10 cellular contexts compared by ENCODE assay signal in the genomic region with DNA sequence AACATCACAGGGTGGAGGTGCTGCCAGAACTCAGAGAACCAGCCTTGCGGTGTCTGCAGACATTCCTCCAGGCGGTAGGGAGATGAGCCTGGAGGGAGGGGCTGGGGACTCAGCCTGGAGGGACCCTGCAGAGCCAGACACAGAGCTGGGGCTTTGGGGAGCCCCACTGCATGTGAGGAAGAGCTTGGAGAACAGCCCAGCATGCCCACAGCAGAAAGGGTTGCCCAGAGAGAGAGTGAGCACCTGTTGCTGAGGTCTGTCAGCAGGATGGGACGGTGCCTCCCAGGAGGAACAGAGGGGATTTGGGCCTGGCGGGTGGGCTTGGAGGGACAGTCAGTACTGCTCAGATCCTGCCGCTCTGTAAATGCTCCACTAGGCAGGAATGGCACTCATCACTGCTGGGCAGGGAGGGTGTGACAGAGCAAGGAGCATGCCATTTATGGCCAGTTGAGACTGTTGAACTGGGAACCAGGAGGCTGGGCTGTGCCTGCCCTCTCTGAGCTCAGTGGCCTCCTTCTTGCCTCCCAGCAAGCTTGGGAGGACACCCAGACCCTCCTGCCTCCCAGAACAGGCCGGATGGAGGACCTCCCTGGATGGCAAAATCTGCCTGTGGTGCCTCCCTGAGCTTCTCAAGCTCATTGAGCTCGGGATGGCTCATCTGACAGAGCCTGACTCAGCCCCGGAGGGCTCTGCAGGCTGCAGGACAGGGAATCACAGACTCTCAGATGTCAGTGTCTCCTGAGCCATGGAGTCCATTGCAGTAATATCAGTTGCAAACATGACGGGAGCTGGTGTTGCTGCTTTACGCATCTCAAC. TPM values are rescaled to one million over a fixed set of nuclear protein-coding genes. Genes with fewer than 3 reads are reported as not detected.
DNase-seq lines count a peak whose midpoint lies in the region; ATAC-seq and TF ChIP-seq lines count a peak whose summit lies in the region.
"Had no signal": no experiment of that assay in that cellular context is flagged by ENCODE, and none has a peak within 500 bp of the region (broad histone marks: within the 10 kb centered on the region; RNA-seq: fewer than 3 reads in every experiment).

No MANE protein-coding gene starts in this region.

- no peaks in the 10 kb centered on the region for H3K36me3 ChIP-seq in spleen

- TF ChIP-seq CTCF in spleen (IDR thresholded peaks at IDR 0.05 in 8 of 11, conservative IDR thresholded peaks at IDR 0.05 in 3 of 11) = no peak

- H3K4me3 ChIP-seq in spleen = no peak overlapping the region

- peak overlapping the region in 7 of 8 donors; percentile 58 to 82 (median 77) for H3K27ac ChIP-seq in spleen

- intact Hi-C loops in spleen (cut with DNase I; ENCODE audit: low total_unique reads) = loop anchor here (10.0 kb wide), 1 partner anchor 120 kb away; no protein-coding TSS in a partner anchor

- DNase-seq in ELR (ENCODE audit: low read depth) (peak; percentile 86), amniotic epithelial cell (ENCODE audit: low read depth) (peak; percentile 62), islet precursor cell (peak; percentile 72), spleen (no peak), NCI-H128 (lab: John Stamatoyannopoulos, UW; ENCODE audit: unreplicated experiment) (no peak), DMS53 (lab: John Stamatoyannopoulos, UW) (no peak)
- DNase-seq: effector memory CD8-positive, alpha-beta T cell; NCI-H748 treated with DMSO at 0.1 percent for 48 hours had no signal

- no peaks in the 10 kb centered on the region for H3K9me3 ChIP-seq in spleen

- TF ChIP-seq POLR2A in spleen (IDR thresholded peaks at IDR 0.05) = no peak

- WGBS in spleen, 5 donors = 73 to 87% (median 77%) methylated on average over 7 to 10 of the region's 10 CpGs

- ATAC-seq in GM21447 (IDR thresholded peaks at IDR 0.05; ENCODE audit: unreplicated experiment) = no peak
- ATAC-seq in GM18870 (IDR thresholded peaks at IDR 0.05; ENCODE audit: unreplicated experiment) = no peak
- ATAC-seq: effector memory CD8-positive, alpha-beta T cell had no signal

- H3K27me3 ChIP-seq in spleen (replicated peaks in 1 of 7) = peaks cover 0 to 21% (median 0%) of the 10 kb centered on the region in 7 donors

- H3K4me1 ChIP-seq in spleen = peaks cover 53 to 76% (median 70%) of the 10 kb centered on the region in 6 donors

RNA-seq across cellular contexts. Expression of a gene that starts 0.8 kb away (rescaled TPM):
- 1 to 10 TPM in 2 of 7 donors, under 1 TPM in 1, not detected in 4; 0.65 to 2.5 (median 1.6) TPM for total RNA-seq in spleen
- polyA plus RNA-seq in spleen = 1 to 10 TPM in 1 of 3 donors, under 1 TPM in 2; 0.52 to 1.1 (median 0.70) TPM

RNA-seq across cellular contexts. Expression of a gene that starts 4.1 kb away (rescaled TPM):
- 1 to 10 TPM in 5 of 7 donors, under 1 TPM in 2; 0.68 to 3.8 (median 1.6) TPM for total RNA-seq in spleen
- polyA plus RNA-seq in spleen = 1 to 10 TPM in 1 of 3 donors, under 1 TPM in 2; 0.46 to 1.9 (median 0.63) TPM

RNA-seq across cellular contexts. Expression of a gene that starts 35.0 kb away (rescaled TPM):
- total RNA-seq in spleen = not detected
- polyA plus RNA-seq in spleen = not detected

RNA-seq across cellular contexts. Expression of a gene that starts 52.8 kb away (rescaled TPM):
- total RNA-seq in spleen = not detected
- polyA plus RNA-seq in spleen = not detected

Comparison
In these comparisons a context has a peak if more than half of its experiments do, and no peak if none do; other contexts are left out.
1. DNase-seq: peak in ELR (single experiment), amniotic epithelial cell (single experiment) and islet precursor cell (single experiment); none in spleen (single experiment), NCI-H128 (single experiment) and DMS53 (single experiment).